ENCODE assay signal across 1 cellular context in the genomic region with DNA sequence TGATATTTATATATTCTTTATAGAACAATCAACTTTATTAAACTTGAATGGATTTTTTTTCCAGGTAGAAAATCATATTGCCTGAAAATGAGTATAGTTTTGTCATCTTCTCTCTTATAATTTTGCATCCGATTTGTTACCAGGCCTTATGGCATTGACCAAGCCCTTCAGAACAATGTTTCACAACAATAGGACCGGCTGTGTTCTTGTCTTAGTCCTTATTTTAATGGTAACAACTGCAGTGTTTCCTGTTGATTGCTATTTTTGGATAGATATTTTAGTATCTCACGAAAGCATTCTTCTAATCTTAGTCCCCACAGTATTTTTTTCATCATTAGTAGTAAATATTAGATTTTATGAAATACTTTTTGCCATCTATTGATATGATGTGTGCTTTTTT.
TF ChIP-seq lines count a peak whose summit lies in the region.

No MANE protein-coding gene starts in this region.

TF ChIP-seq in GM23338, 12 proteins besides CTCF, POLR2A, EP300 and RAD21 (continued from another document):
- TF ChIP-seq, protein P1, sequence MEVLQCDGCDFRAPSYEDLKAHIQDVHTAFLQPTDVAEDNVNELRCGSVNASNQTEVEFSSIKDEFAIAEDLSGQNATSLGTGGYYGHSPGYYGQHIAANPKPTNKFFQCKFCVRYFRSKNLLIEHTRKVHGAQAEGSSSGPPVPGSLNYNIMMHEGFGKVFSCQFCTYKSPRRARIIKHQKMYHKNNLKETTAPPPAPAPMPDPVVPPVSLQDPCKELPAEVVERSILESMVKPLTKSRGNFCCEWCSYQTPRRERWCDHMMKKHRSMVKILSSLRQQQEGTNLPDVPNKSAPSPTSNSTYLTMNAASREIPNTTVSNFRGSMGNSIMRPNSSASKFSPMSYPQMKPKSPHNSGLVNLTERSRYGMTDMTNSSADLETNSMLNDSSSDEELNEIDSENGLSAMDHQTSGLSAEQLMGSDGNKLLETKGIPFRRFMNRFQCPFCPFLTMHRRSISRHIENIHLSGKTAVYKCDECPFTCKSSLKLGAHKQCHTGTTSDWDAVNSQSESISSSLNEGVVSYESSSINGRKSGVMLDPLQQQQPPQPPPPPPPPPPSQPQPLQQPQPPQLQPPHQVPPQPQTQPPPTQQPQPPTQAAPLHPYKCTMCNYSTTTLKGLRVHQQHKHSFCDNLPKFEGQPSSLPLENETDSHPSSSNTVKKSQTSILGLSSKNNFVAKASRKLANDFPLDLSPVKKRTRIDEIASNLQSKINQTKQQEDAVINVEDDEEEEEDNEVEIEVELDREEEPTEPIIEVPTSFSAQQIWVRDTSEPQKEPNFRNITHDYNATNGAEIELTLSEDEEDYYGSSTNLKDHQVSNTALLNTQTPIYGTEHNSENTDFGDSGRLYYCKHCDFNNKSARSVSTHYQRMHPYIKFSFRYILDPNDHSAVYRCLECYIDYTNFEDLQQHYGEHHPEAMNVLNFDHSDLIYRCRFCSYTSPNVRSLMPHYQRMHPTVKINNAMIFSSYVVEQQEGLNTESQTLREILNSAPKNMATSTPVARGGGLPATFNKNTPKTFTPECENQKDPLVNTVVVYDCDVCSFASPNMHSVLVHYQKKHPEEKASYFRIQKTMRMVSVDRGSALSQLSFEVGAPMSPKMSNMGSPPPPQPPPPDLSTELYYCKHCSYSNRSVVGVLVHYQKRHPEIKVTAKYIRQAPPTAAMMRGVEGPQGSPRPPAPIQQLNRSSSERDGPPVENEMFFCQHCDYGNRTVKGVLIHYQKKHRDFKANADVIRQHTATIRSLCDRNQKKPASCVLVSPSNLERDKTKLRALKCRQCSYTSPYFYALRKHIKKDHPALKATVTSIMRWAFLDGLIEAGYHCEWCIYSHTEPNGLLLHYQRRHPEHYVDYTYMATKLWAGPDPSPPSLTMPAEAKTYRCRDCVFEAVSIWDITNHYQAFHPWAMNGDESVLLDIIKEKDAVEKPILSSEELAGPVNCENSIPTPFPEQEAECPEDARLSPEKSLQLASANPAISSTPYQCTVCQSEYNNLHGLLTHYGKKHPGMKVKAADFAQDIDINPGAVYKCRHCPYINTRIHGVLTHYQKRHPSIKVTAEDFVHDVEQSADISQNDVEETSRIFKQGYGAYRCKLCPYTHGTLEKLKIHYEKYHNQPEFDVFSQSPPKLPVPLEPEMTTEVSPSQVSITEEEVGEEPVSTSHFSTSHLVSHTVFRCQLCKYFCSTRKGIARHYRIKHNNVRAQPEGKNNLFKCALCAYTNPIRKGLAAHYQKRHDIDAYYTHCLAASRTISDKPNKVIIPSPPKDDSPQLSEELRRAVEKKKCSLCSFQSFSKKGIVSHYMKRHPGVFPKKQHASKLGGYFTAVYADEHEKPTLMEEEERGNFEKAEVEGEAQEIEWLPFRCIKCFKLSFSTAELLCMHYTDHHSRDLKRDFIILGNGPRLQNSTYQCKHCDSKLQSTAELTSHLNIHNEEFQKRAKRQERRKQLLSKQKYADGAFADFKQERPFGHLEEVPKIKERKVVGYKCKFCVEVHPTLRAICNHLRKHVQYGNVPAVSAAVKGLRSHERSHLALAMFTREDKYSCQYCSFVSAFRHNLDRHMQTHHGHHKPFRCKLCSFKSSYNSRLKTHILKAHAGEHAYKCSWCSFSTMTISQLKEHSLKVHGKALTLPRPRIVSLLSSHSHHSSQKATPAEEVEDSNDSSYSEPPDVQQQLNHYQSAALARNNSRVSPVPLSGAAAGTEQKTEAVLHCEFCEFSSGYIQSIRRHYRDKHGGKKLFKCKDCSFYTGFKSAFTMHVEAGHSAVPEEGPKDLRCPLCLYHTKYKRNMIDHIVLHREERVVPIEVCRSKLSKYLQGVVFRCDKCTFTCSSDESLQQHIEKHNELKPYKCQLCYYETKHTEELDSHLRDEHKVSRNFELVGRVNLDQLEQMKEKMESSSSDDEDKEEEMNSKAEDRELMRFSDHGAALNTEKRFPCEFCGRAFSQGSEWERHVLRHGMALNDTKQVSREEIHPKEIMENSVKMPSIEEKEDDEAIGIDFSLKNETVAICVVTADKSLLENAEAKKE (CRISPR knock-in tag; IDR thresholded peaks at IDR 0.05), result no peak
